Comparison of ENCODE assay signal across 24 cellular contexts in genomic region chr6:139584599-139584998, GRCh38.
"Had no signal": no experiment of that assay in that cellular context is flagged by ENCODE, and none has a peak within 500 bp of the region (broad histone marks: within the 10 kb centered on the region; RNA-seq: fewer than 3 reads in every experiment).

No MANE protein-coding gene starts in this region.

- H3K9me3 ChIP-seq: lower lobe of right lung, neutrophil, pancreas, suprapubic skin, transverse colon, vagina had no signal

- DNase-seq: effector memory CD8-positive, alpha-beta T cell; hypothalamus; immature natural killer cell; islet precursor cell; kidney glomerular epithelial cell; left ventricle myocardium superior; lower lobe of right lung; natural killer cell; pancreas; stimulated activated CD4-positive, alpha-beta T cell treated with anti-CD3 and anti-CD28 coated beads, Interleukin-12 subunit alpha, Interleukin-12 subunit beta, amount 100 ng/mL, for 4 hours; stimulated activated CD4-positive, alpha-beta T cell treated with anti-CD3 and anti-CD28 coated beads, Interleukin-1b, Interleukin-23, amount 100 ng/mL, for 48 hours; stimulated activated CD4-positive, alpha-beta T cell treated with anti-CD3 and anti-CD28 coated beads, Interleukin-4, amount 100 ng/mL, for 1 hour; stimulated activated CD8-positive, alpha-beta memory T cell treated with anti-CD3 and anti-CD28 coated beads, Interleukin-4, amount 100 ng/mL, for 48 hours; stimulated activated naive CD4-positive, alpha-beta T cell; stimulated activated naive CD8-positive, alpha-beta T cell treated with anti-CD3 and anti-CD28 coated beads, Interleukin-15, amount 100 ng/mL, for 72 hours; transverse colon had no signal

- H3K27me3 Mint-ChIP-seq: effector memory CD8-positive, alpha-beta T cell had no signal

- H3K27ac ChIP-seq: coronary artery, lower lobe of right lung, neutrophil, pancreas, suprapubic skin, transverse colon, vagina had no signal

- H3K9me3 Mint-ChIP-seq: effector memory CD8-positive, alpha-beta T cell; immature natural killer cell; natural killer cell; stimulated activated naive CD8-positive, alpha-beta T cell treated with anti-CD3 and anti-CD28 coated beads, Interleukin-15, amount 100 ng/mL, for 72 hours had no signal

- H3K27ac Mint-ChIP-seq: effector memory CD8-positive, alpha-beta T cell; immature natural killer cell; natural killer cell; progenitor cell of endocrine pancreas; stimulated activated naive CD8-positive, alpha-beta T cell treated with anti-CD3 and anti-CD28 coated beads, Interleukin-15, amount 100 ng/mL, for 72 hours had no signal

- H3K36me3 ChIP-seq: lower lobe of right lung, neutrophil, pancreas, suprapubic skin, transverse colon, vagina had no signal

- H3K36me3 Mint-ChIP-seq: immature natural killer cell, natural killer cell had no signal

- ATAC-seq: effector memory CD8-positive, alpha-beta T cell; left ventricle myocardium superior; lower lobe of right lung; natural killer cell; pancreas; sciatic nerve; stimulated activated naive CD8-positive, alpha-beta T cell treated with anti-CD3 and anti-CD28 coated beads, Interleukin-15, amount 100 ng/mL, for 72 hours had no signal

- H3K4me3 ChIP-seq: coronary artery, lower lobe of right lung, pancreas, smooth muscle cell, suprapubic skin, transverse colon, vagina had no signal

- H3K4me2 ChIP-seq: smooth muscle cell had no signal

- H3K27me3 ChIP-seq: neutrophil, pancreas, suprapubic skin, transverse colon, vagina had no signal

- H3K4me3 Mint-ChIP-seq: effector memory CD8-positive, alpha-beta T cell; immature natural killer cell; natural killer cell; neural crest cell; stimulated activated naive CD8-positive, alpha-beta T cell treated with anti-CD3 and anti-CD28 coated beads, Interleukin-15, amount 100 ng/mL, for 72 hours had no signal

- H3K4me1 Mint-ChIP-seq: immature natural killer cell, natural killer cell had no signal
